In the genomic region with DNA sequence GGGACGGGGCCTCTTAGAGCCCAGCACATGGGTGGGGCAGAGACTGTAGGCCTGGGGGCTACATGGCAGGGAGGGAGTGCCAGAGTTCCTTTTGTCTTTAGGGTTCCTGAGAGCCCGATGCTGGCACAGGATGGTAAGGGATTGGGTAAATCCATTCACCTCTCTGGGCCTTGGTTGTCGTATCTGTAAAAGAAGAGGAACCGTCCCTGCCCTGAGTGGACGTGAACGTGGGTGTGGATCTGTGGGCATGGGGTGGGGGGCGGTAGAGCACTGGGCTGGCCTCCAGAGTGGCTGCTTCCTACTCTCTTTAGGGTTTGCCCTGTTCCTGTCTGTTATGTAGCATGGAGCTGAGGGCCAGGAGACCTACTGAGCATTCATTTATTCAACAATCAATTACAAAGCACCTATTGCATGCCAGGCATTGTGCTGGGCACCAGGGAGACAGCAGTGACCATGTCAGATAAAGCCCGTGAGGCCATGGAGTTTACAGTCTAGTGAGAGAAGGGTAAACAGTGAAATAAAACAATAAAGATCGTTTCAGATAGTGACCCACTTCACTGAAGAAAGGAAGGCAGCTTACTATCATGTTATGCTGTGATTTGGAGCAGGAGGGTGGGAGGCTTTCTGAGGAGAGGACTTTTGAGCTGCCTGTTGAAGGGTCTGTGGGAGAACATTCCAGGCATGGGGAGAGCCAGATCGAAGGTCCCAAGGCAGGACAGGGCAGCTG, we compare ENCODE assay signal across 15 cellular contexts. TPM values are rescaled to one million over a fixed set of nuclear protein-coding genes. Genes with fewer than 3 reads are reported as not detected.
A peak's percentile ranks its signal among the peaks of the same experiment; 100 is the strongest.
DNase-seq lines count a peak whose midpoint lies in the region; ATAC-seq, FAIRE-seq and TF ChIP-seq lines count a peak whose summit lies in the region.
"Had no signal": no experiment of that assay in that cellular context is flagged by ENCODE, and none has a peak within 500 bp of the region (broad histone marks: within the 10 kb centered on the region; RNA-seq: fewer than 3 reads in every experiment).

No MANE protein-coding gene starts in this region.

- TF ChIP-seq EP300 in tibial nerve (IDR thresholded peaks at IDR 0.05): no peak

- no peaks in the 10 kb centered on the region for H3K9me3 Mint-ChIP-seq in activated naive CD4-positive, alpha-beta T cell treated with anti-CD3 and anti-CD28 coated beads, Interleukin-2, amount 10 ng/mL, durations not matched to agents 7 days and 5 days
- H3K9me3 Mint-ChIP-seq in activated naive CD8-positive, alpha-beta T cell treated with anti-CD3 and anti-CD28 coated beads, Interleukin-2, amount 50 U/mL, for 24 hours: no peaks in the 10 kb centered on the region
- no peaks in the 10 kb centered on the region for H3K9me3 Mint-ChIP-seq in memory B cell

- CTCF ChIA-PET in activated naive CD4-positive, alpha-beta T cell treated with anti-CD3 and anti-CD28 coated beads, Interleukin-2, amount 10 ng/mL, durations not matched to agents 7 days and 5 days (lab: Charles Lee): interaction anchor here (0.6 to 18.2 kb wide), 9 partner anchors 9 to 61 kb away, joined by 3 to 200 read pairs (median 5); no protein-coding TSS in a partner anchor

- no peak overlapping the region for H3K4me3 Mint-ChIP-seq in activated naive CD4-positive, alpha-beta T cell treated with anti-CD3 and anti-CD28 coated beads, Interleukin-2, amount 10 ng/mL, durations not matched to agents 7 days and 5 days
- H3K4me3 Mint-ChIP-seq in activated naive CD8-positive, alpha-beta T cell treated with anti-CD3 and anti-CD28 coated beads, Interleukin-2, amount 50 U/mL, for 24 hours: no peak overlapping the region
- no peak overlapping the region for H3K4me3 Mint-ChIP-seq in memory B cell

- H3K27ac Mint-ChIP-seq in activated naive CD4-positive, alpha-beta T cell treated with anti-CD3 and anti-CD28 coated beads, Interleukin-2, amount 10 ng/mL, durations not matched to agents 7 days and 5 days: peak overlapping the region; percentile 19
- H3K27ac Mint-ChIP-seq in activated naive CD8-positive, alpha-beta T cell treated with anti-CD3 and anti-CD28 coated beads, Interleukin-2, amount 50 U/mL, for 24 hours: peak overlapping the region; percentile 21
- peak overlapping the region; percentile 67 for H3K27ac Mint-ChIP-seq in memory B cell

- H3K4me3 ChIP-seq in tibial nerve (no peak overlapping the region), kidney (ENCODE audit: low read length in 2 of 2) (no peak overlapping the region)
- H3K4me3 ChIP-seq: adrenal gland, MG63, SJSA1 had no signal

- intact Hi-C loops in kidney (cut with DNase I): no loop called here

- TF ChIP-seq POLR2A in tibial nerve (IDR thresholded peaks at IDR 0.05): no peak

- ATAC-seq in activated naive CD8-positive, alpha-beta T cell treated with anti-CD3 and anti-CD28 coated beads, Interleukin-2, amount 50 U/mL, for 24 hours: no peak
- ATAC-seq in memory B cell (ENCODE audit: low read depth): no peak

- peak overlapping the region; percentile 80 to 94 (median 88) for H3K27ac ChIP-seq in tibial nerve
- H3K27ac ChIP-seq in kidney (ENCODE audit: low read depth in 2 of 2, low read length in 2 of 2): no peak overlapping the region
- H3K27ac ChIP-seq: SJSA1 had no signal

- H3K4me1 Mint-ChIP-seq in activated naive CD4-positive, alpha-beta T cell treated with anti-CD3 and anti-CD28 coated beads, Interleukin-2, amount 10 ng/mL, durations not matched to agents 7 days and 5 days: peaks cover 36% of the 10 kb centered on the region
- H3K4me1 Mint-ChIP-seq in activated naive CD8-positive, alpha-beta T cell treated with anti-CD3 and anti-CD28 coated beads, Interleukin-2, amount 50 U/mL, for 24 hours: peaks cover 27% of the 10 kb centered on the region
- peaks cover 31% of the 10 kb centered on the region for H3K4me1 Mint-ChIP-seq in memory B cell

- no peak for DNase-seq in activated naive CD4-positive, alpha-beta T cell treated with anti-CD3 and anti-CD28 coated beads, Interleukin-2, amount 10 ng/mL, durations not matched to agents 7 days and 5 days
- no peak for DNase-seq in activated naive CD4-positive, alpha-beta T cell treated with Interleukin-2 at 50 U/mL for 16 hours
- no peak for DNase-seq in activated naive CD8-positive, alpha-beta T cell treated with anti-CD3 and anti-CD28 coated beads, Interleukin-2, amount 50 U/mL, for 24 hours
- DNase-seq in memory B cell (ENCODE audit: low spot score in 2 of 2) (no peak), tibial nerve (ENCODE audit: low spot score in 2 of 2) (no peak), medulla oblongata (ENCODE audit: extremely low spot score) (no peak), kidney (no peak), DMS79 (lab: John Stamatoyannopoulos, UW) (no peak)
- DNase-seq: ACHN; activated CD4-positive, alpha-beta T cell treated with anti-CD3 and anti-CD28 coated beads for 4 hours; adrenal gland; MG63 had no signal

- H3K27me3 ChIP-seq in tibial nerve: no peaks in the 10 kb centered on the region
- H3K27me3 ChIP-seq: adrenal gland, MG63, SJSA1 had no signal

- no peak overlapping the region for H3K9ac ChIP-seq in kidney (ENCODE audit: low read length in 2 of 2)

- H3K9me3 ChIP-seq in tibial nerve: no peaks in the 10 kb centered on the region
- H3K9me3 ChIP-seq in kidney (ENCODE audit: control insufficient read depth in 1 of 2, low read length in 2 of 2): no peaks in the 10 kb centered on the region
- H3K9me3 ChIP-seq: adrenal gland, MG63, SJSA1 had no signal

- no peak for FAIRE-seq in kidney (lab: Jason Lieb, UNC)
- FAIRE-seq: endometrium, GM18507 had no signal

- TF ChIP-seq CTCF in tibial nerve (IDR thresholded peaks at IDR 0.05): no peak
- no peak for TF ChIP-seq CTCF in kidney (IDR thresholded peaks at IDR 0.05; ENCODE audit: borderline replicate concordance, extremely low read depth, insufficient read depth)

- H3K36me3 Mint-ChIP-seq in activated naive CD4-positive, alpha-beta T cell treated with anti-CD3 and anti-CD28 coated beads, Interleukin-2, amount 10 ng/mL, durations not matched to agents 7 days and 5 days: peaks cover 26% of the 10 kb centered on the region
- H3K36me3 Mint-ChIP-seq in activated naive CD8-positive, alpha-beta T cell treated with anti-CD3 and anti-CD28 coated beads, Interleukin-2, amount 50 U/mL, for 24 hours (ENCODE audit: low read depth): peaks cover 12% of the 10 kb centered on the region
- peaks cover 17% of the 10 kb centered on the region for H3K36me3 Mint-ChIP-seq in memory B cell

- H3K36me3 ChIP-seq in tibial nerve (peaks cover 0 to 17% (median 0%) of the 10 kb centered on the region in 3 donors), kidney (ENCODE audit: control insufficient read depth in 1 of 2, insufficient read depth in 2 of 2, low read length in 2 of 2) (peaks cover 2 to 3% of the 10 kb centered on the region in 2 donors)
- H3K36me3 ChIP-seq: adrenal gland had no signal

- H3K4me1 ChIP-seq in tibial nerve (peaks cover 0 to 56% (median 22%) of the 10 kb centered on the region in 4 donors), kidney (ENCODE audit: control insufficient read depth in 1 of 2, insufficient read depth in 1 of 2, low read depth in 1 of 2, low read length in 2 of 2) (peaks cover 0 to 5% of the 10 kb centered on the region in 2 donors)

- H3K27me3 Mint-ChIP-seq in activated naive CD4-positive, alpha-beta T cell treated with anti-CD3 and anti-CD28 coated beads, Interleukin-2, amount 10 ng/mL, durations not matched to agents 7 days and 5 days: no peaks in the 10 kb centered on the region
- no peaks in the 10 kb centered on the region for H3K27me3 Mint-ChIP-seq in activated naive CD8-positive, alpha-beta T cell treated with anti-CD3 and anti-CD28 coated beads, Interleukin-2, amount 50 U/mL, for 24 hours
- H3K27me3 Mint-ChIP-seq in memory B cell: no peaks in the 10 kb centered on the region

- 44 to 45% methylated on average over 10 of the region's 10 CpGs for WGBS in tibial nerve, 2 donors

RNA-seq across cellular contexts. Expression of gene TCAP, which starts 13.1 kb away (rescaled TPM):
- total RNA-seq in tibial nerve (1 to 10 TPM in 1 of 4 donors, under 1 TPM in 3; 0.30 to 5.5 (median 0.61) TPM), kidney (1.5 TPM)
- 1.7 TPM for polyA plus RNA-seq in kidney (ENCODE audit: insufficient read depth, low read depth, low replicate concordance)

RNA-seq across cellular contexts. Expression of gene STARD3, which starts 15.1 kb away (rescaled TPM):
- total RNA-seq in tibial nerve: 100 to 1,000 TPM in 3 of 4 donors, 10 to 100 TPM in 1; 85.3 to 170 (median 108) TPM
- 47.6 TPM for total RNA-seq in kidney
- 32.1 TPM for polyA plus RNA-seq in kidney (ENCODE audit: insufficient read depth, low read depth, low replicate concordance)

RNA-seq across cellular contexts. Expression of gene PNMT, which starts 16.2 kb away (rescaled TPM):
- 10 to 100 TPM in 3 of 4 donors, 1 to 10 TPM in 1; 2.4 to 19.6 (median 12.4) TPM for total RNA-seq in tibial nerve
- total RNA-seq in kidney: 8.2 TPM
- polyA plus RNA-seq in kidney (ENCODE audit: insufficient read depth, low read depth, low replicate concordance): 2.0 TPM
- total RNA-seq: SJSA1 had no signal

RNA-seq across cellular contexts. Expression of gene PPP1R1B, which starts 25.3 kb away (rescaled TPM):
- 10 to 100 TPM; 10.4 to 20.4 (median 12.7) TPM for total RNA-seq in tibial nerve
- 31.1 TPM for total RNA-seq in kidney
- polyA plus RNA-seq in kidney (ENCODE audit: insufficient read depth, low read depth, low replicate concordance): 22.9 TPM
- total RNA-seq: SJSA1 had no signal

RNA-seq across cellular contexts. Expression of gene PGAP3, which starts 35.8 kb away (rescaled TPM):
- 10 to 100 TPM; 10.9 to 16.5 (median 15.1) TPM for total RNA-seq in tibial nerve
- total RNA-seq in kidney: 48.5 TPM
- polyA plus RNA-seq in kidney (ENCODE audit: insufficient read depth, low read depth, low replicate concordance): 33.8 TPM

Comparison
In these comparisons a context has a peak if more than half of its experiments do, and no peak if none do; other contexts are left out.
1. H3K27ac ChIP-seq: peak in tibial nerve (4 of 4); none in kidney (0 of 2).
2. Peak in every context shown above with its lines, with median percentiles within 50 percentile points of each other: H3K27ac Mint-ChIP-seq.